In the genomic region with DNA sequence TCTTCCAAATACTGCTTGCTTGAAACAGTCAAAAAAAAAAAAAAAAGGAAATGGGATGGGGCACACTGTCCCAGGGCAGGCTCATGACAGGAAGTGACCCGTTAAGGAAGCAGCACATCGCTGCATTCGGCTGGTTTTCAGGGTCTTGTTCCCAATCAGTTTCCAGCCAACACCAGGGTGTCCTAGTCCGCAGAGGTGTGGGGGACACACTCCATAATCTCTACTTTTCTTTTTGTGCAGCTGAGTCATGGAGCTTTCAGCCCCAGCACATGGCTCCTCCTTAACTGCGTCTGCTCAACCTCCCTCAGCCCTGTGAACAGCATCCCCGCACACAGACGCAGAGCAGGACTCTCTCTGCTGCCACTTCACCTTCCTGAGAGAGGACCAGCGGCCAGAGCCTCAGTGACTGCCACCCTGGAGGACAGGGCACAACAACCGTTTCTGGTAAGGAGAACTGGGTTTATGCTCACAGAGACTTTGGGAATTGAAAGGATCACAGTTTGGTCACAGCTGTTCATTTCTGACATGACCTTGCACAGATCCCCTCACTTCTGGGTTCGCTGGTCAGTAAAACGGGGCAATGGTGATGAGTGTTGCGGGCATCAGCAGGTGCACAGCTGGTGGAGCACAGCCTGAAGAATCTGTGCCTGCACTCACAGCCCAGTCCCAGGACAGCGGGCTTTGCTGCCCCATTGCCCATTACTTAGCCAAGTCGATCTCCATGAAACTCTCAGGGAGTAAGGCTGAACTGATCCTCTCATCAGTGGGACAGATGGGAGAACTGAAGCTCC, we compare ENCODE assay signal across 8 cellular contexts. TPM values are rescaled to one million over a fixed set of nuclear protein-coding genes. Genes with fewer than 3 reads are reported as not detected.
DNase-seq lines count a peak whose midpoint lies in the region; ATAC-seq and TF ChIP-seq lines count a peak whose summit lies in the region.

Gene GIMAP5 (plus strand): TSS at position 154 of the 791 bp plus-strand sequence. CDS start 3,467 bp downstream, outside the sequence.

- H3K9me3 Mint-ChIP-seq in CD14-positive monocyte (peaks cover 0 to 8% (median 3%) of the 10 kb centered on the region in 7 donors), activated B cell treated with CpG ODN at 0.5 μM for 24 hours (no peaks in the 10 kb centered on the region)

- ATAC-seq in GM21825 (IDR thresholded peaks at IDR 0.05; ENCODE audit: unreplicated experiment) (peak; percentile 48), activated B cell treated with CpG ODN at 0.5 μM for 24 hours (ENCODE audit: low read depth) (no peak)

- CTCF ChIA-PET in activated B cell treated with CpG ODN at 0.5 μM for 24 hours (lab: Charles Lee), result no interaction called here

- intact Hi-C loops in CD14-positive monocyte (cut with micrococcal nuclease) (no loop called here), activated B cell treated with CpG ODN at 0.5 μM for 24 hours (cut with micrococcal nuclease) (no loop called here)

- no peak for TF ChIP-seq CTCF in CD14-positive monocyte (IDR thresholded peaks at IDR 0.05)
- TF ChIP-seq CTCF in activated B cell treated with CpG ODN at 0.5 μM for 24 hours (IDR thresholded peaks at IDR 0.05), result no peak

- POLR2A ChIA-PET in activated B cell treated with CpG ODN at 0.5 μM for 24 hours (lab: Charles Lee), result no interaction called here

- peak within 1 kb of the TSS; percentile 95 to 99 for H3K4me3 Mint-ChIP-seq in CD14-positive monocyte
- H3K4me3 Mint-ChIP-seq in activated B cell treated with CpG ODN at 0.5 μM for 24 hours, result peak within 1 kb of the TSS; percentile 36

- H3K4me1 Mint-ChIP-seq in CD14-positive monocyte (peaks cover 61% of the 10 kb centered on the region), activated B cell treated with CpG ODN at 0.5 μM for 24 hours (peaks cover 7% of the 10 kb centered on the region)

- no peak for DNase-seq in CD14-positive monocyte (ENCODE audit: low spot score)
- DNase-seq in activated B cell treated with CpG ODN at 0.5 μM for 24 hours, result no peak
- DNase-seq in stimulated activated CD4-positive, alpha-beta T cell treated with anti-CD3 and anti-CD28 coated beads, Interleukin-4, amount 100 ng/mL, for 4 hours, result peak; percentile 50 to 60
- DNase-seq in NCI-H446 (lab: John Stamatoyannopoulos, UW), result no peak
- DNase-seq in NCI-H2107 (lab: John Stamatoyannopoulos, UW), result no peak
- no peak for DNase-seq in ACHN

- H3K36me3 Mint-ChIP-seq in CD14-positive monocyte (peaks cover 25 to 28% of the 10 kb centered on the region in 2 donors), activated B cell treated with CpG ODN at 0.5 μM for 24 hours (ENCODE audit: low read depth) (no peaks in the 10 kb centered on the region)

- H3K27ac Mint-ChIP-seq in CD14-positive monocyte (peak within 1 kb of the TSS; percentile 85 to 93 (median 88)), activated B cell treated with CpG ODN at 0.5 μM for 24 hours (no peak within 1 kb of the TSS)

- in situ Hi-C loops in endometrial microvascular endothelial cells (cut with HindIII; ENCODE audit: inconsistent ontology term, low pct_unique_long_range_greater_than_20kb, low sequenced_read_pairs) (no loop called here), ACHN (cut with HindIII; ENCODE audit: low pct_ligation_motif_present, low pct_unique_long_range_greater_than_20kb, low sequenced_read_pairs) (no loop called here)

- H3K27me3 Mint-ChIP-seq in CD14-positive monocyte (ENCODE audit: low read depth in 3 of 3) (peaks cover 0 to 2% (median 1%) of the 10 kb centered on the region in 3 donors), activated B cell treated with CpG ODN at 0.5 μM for 24 hours (peaks cover 22% of the 10 kb centered on the region)

RNA-seq across cellular contexts. Expression of gene GIMAP5, which starts in this region (rescaled TPM):
- polyA plus RNA-seq in CD14-positive monocyte, result 10 to 100 TPM; 14.4 to 17.1 TPM
- total RNA-seq in activated B cell treated with CpG ODN at 0.5 μM for 24 hours (0.16 and 0.54 TPM in 2 replicates), endometrial microvascular endothelial cells (ENCODE audit: inconsistent ontology term) (13.6 TPM)

Comparison
In these comparisons a context has a peak if more than half of its experiments do, and no peak if none do; other contexts are left out.
1. DNase-seq: peak in stimulated activated CD4-positive, alpha-beta T cell treated with anti-CD3 and anti-CD28 coated beads, Interleukin-4, amount 100 ng/mL, for 4 hours (2 of 2); none in CD14-positive monocyte (single experiment), activated B cell treated with CpG ODN at 0.5 μM for 24 hours (single experiment), NCI-H446 (0 of 2), NCI-H2107 (single experiment) and ACHN (single experiment).